In the genomic region with DNA sequence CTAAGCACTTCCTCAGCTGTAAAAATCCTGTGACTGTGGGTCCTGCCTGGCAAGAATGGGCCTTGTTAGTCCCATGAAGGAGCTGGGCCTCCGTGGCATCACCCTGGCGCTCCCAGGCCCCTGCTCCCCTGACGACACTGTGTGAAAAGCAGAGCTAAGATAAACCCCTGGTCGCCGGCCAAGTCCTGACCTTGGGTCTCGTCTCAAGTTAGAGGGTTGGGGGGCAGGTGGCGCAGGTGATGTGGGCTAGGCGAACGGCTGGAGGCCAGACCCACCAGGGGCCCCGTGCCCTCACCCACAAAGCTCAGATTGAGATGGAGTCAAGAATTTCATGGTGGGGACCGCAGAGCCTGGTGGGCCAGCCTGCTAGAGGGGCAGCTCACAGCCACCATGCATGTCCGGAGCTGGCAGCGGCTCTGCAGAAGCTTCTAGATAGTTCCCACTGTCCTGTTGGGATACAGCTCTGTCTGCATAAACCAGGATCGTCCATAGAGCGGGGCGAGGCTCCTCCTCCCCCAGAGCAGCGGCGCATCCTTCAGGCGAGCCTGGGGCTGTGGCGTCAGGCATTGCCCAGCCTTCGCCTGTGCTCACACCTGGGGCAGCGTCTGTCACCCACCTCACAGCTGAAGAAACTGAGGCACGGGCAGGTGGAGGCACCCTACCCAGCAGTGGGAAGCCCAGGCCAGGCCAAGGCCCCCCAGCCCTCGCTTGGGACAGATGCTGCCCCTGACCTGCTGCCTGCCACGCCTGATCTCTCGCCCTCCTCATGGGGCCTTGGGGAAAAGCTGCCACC, we compare ENCODE assay signal across 17 cellular contexts. TPM values are rescaled to one million over a fixed set of nuclear protein-coding genes. Genes with fewer than 3 reads are reported as not detected.
DNase-seq lines count a peak whose midpoint lies in the region; ATAC-seq and TF ChIP-seq lines count a peak whose summit lies in the region.
"Had no signal": no experiment of that assay in that cellular context is flagged by ENCODE, and none has a peak within 500 bp of the region (broad histone marks: within the 10 kb centered on the region; RNA-seq: fewer than 3 reads in every experiment).

No MANE protein-coding gene starts in this region.

- no peak overlapping the region for H3K4me3 ChIP-seq in right cardiac atrium (ENCODE audit: low read length)
- H3K4me3 ChIP-seq in naive thymus-derived CD4-positive, alpha-beta T cell (ENCODE audit: low read length) = no peak overlapping the region
- H3K4me3 ChIP-seq: A549, Peyer's patch, SK-N-MC had no signal

- H3K9me3 Mint-ChIP-seq in activated B cell treated with CpG ODN at 0.5 μM for 24 hours = no peaks in the 10 kb centered on the region
- H3K9me3 Mint-ChIP-seq in naive thymus-derived CD4-positive, alpha-beta T cell = no peaks in the 10 kb centered on the region
- no peaks in the 10 kb centered on the region for H3K9me3 Mint-ChIP-seq in activated CD4-positive, alpha-beta memory T cell treated with anti-CD3 and anti-CD28 coated beads for 36 hours
- H3K9me3 Mint-ChIP-seq: CD8-positive, alpha-beta memory T cell had no signal

- POLR2A ChIA-PET in activated B cell treated with CpG ODN at 0.5 μM for 24 hours (lab: Charles Lee) = interaction anchor here (0.6 to 10.6 kb wide), 3 partner anchors 10 to 67 kb away, joined by 3 to 130 read pairs (median 7); a partner anchor contains a TSS
- POLR2A ChIA-PET in naive thymus-derived CD4-positive, alpha-beta T cell (lab: Charles Lee) = interaction anchor here (0.6 to 1.6 kb wide), 7 partner anchors 9 to 21 kb away, joined by 3 to 9 read pairs (median 4); a partner anchor contains a TSS
- POLR2A ChIA-PET in activated CD4-positive, alpha-beta memory T cell treated with anti-CD3 and anti-CD28 coated beads for 36 hours (lab: Charles Lee) = interaction anchor here (2.5 kb wide), 1 partner anchor 10 kb away, joined by 13 read pairs; no protein-coding TSS in a partner anchor

- no peak overlapping the region for H3K4me3 Mint-ChIP-seq in activated B cell treated with CpG ODN at 0.5 μM for 24 hours
- H3K4me3 Mint-ChIP-seq in naive thymus-derived CD4-positive, alpha-beta T cell = no peak overlapping the region
- no peak overlapping the region for H3K4me3 Mint-ChIP-seq in activated CD4-positive, alpha-beta memory T cell treated with anti-CD3 and anti-CD28 coated beads for 36 hours
- H3K4me3 Mint-ChIP-seq: CD8-positive, alpha-beta memory T cell had no signal

- H3K27ac ChIP-seq in right cardiac atrium (ENCODE audit: low read length) = no peak overlapping the region
- H3K27ac ChIP-seq in naive thymus-derived CD4-positive, alpha-beta T cell (ENCODE audit: low read depth, low read length) = peak overlapping the region; percentile 2
- H3K27ac ChIP-seq: A549, Peyer's patch, SK-N-MC had no signal

- H3K27ac Mint-ChIP-seq in activated B cell treated with CpG ODN at 0.5 μM for 24 hours = peak overlapping the region; percentile 59
- peak overlapping the region in 1 of 9 donors; percentile 8 for H3K27ac Mint-ChIP-seq in naive thymus-derived CD4-positive, alpha-beta T cell
- no peak overlapping the region for H3K27ac Mint-ChIP-seq in activated CD4-positive, alpha-beta memory T cell treated with anti-CD3 and anti-CD28 coated beads for 36 hours

- intact Hi-C loops in right cardiac atrium (cut with DNase I) (no loop called here), left cardiac atrium (cut with DNase I) (no loop called here), activated B cell treated with CpG ODN at 0.5 μM for 24 hours (cut with micrococcal nuclease) (no loop called here)
- intact Hi-C loops in naive thymus-derived CD4-positive, alpha-beta T cell (cut with micrococcal nuclease) = no loop called here
- intact Hi-C loops in activated CD4-positive, alpha-beta memory T cell treated with anti-CD3 and anti-CD28 coated beads for 36 hours (cut with micrococcal nuclease) = no loop called here

- no peaks in the 10 kb centered on the region for H3K4me1 ChIP-seq in right cardiac atrium (ENCODE audit: control insufficient read depth, insufficient read depth, low read length)
- peaks cover 5 to 8% of the 10 kb centered on the region in 2 donors for H3K4me1 ChIP-seq in naive thymus-derived CD4-positive, alpha-beta T cell (ENCODE audit: control insufficient read depth in 2 of 2, insufficient read depth in 2 of 2, low read length in 2 of 2)
- H3K4me1 ChIP-seq: A549 had no signal

- H3K27me3 Mint-ChIP-seq in activated B cell treated with CpG ODN at 0.5 μM for 24 hours = no peaks in the 10 kb centered on the region
- H3K27me3 Mint-ChIP-seq in naive thymus-derived CD4-positive, alpha-beta T cell = no peaks in the 10 kb centered on the region
- no peaks in the 10 kb centered on the region for H3K27me3 Mint-ChIP-seq in activated CD4-positive, alpha-beta memory T cell treated with anti-CD3 and anti-CD28 coated beads for 36 hours
- H3K27me3 Mint-ChIP-seq: CD8-positive, alpha-beta memory T cell had no signal

- no peaks in the 10 kb centered on the region for H3K9me3 ChIP-seq in right cardiac atrium (ENCODE audit: control insufficient read depth, low read length)
- no peaks in the 10 kb centered on the region for H3K9me3 ChIP-seq in naive thymus-derived CD4-positive, alpha-beta T cell (ENCODE audit: control insufficient read depth in 2 of 3, low read length in 3 of 3)
- H3K9me3 ChIP-seq: A549, Peyer's patch had no signal

- peaks cover 61% of the 10 kb centered on the region for H3K4me1 Mint-ChIP-seq in activated B cell treated with CpG ODN at 0.5 μM for 24 hours
- peaks cover 5 to 19% (median 10%) of the 10 kb centered on the region in 7 donors for H3K4me1 Mint-ChIP-seq in naive thymus-derived CD4-positive, alpha-beta T cell
- peaks cover 10% of the 10 kb centered on the region for H3K4me1 Mint-ChIP-seq in activated CD4-positive, alpha-beta memory T cell treated with anti-CD3 and anti-CD28 coated beads for 36 hours (ENCODE audit: low read depth)

- CTCF ChIA-PET in activated B cell treated with CpG ODN at 0.5 μM for 24 hours (lab: Charles Lee) = interaction anchor here (0.7 kb wide), 1 partner anchor 13 kb away, joined by 3 read pairs; no protein-coding TSS in a partner anchor
- CTCF ChIA-PET in naive thymus-derived CD4-positive, alpha-beta T cell (lab: Charles Lee) = interaction anchor here (0.6 kb wide), 1 partner anchor 871 kb away, joined by 4 read pairs; no protein-coding TSS in a partner anchor
- CTCF ChIA-PET in activated CD4-positive, alpha-beta memory T cell treated with anti-CD3 and anti-CD28 coated beads for 36 hours (lab: Charles Lee) = interaction anchor here (0.6 to 1.0 kb wide), 3 partner anchors 14 to 425 kb away, joined by 3 to 4 read pairs (median 3); no protein-coding TSS in a partner anchor

- peaks cover 32% of the 10 kb centered on the region for H3K36me3 Mint-ChIP-seq in activated B cell treated with CpG ODN at 0.5 μM for 24 hours (ENCODE audit: low read depth)
- peaks cover 0 to 7% (median 0%) of the 10 kb centered on the region in 5 donors for H3K36me3 Mint-ChIP-seq in naive thymus-derived CD4-positive, alpha-beta T cell
- peaks cover 15% of the 10 kb centered on the region for H3K36me3 Mint-ChIP-seq in activated CD4-positive, alpha-beta memory T cell treated with anti-CD3 and anti-CD28 coated beads for 36 hours

- ATAC-seq in right cardiac atrium (no peak), left cardiac atrium (no peak), activated B cell treated with CpG ODN at 0.5 μM for 24 hours (ENCODE audit: low read depth) (no peak)
- no peak for ATAC-seq in naive thymus-derived CD4-positive, alpha-beta T cell
- ATAC-seq: HCT116 had no signal

- WGBS in right cardiac atrium = 87% methylated on average over 26 of the region's 26 CpGs

- H3K27me3 ChIP-seq in right cardiac atrium (ENCODE audit: control insufficient read depth, insufficient read depth) = no peaks in the 10 kb centered on the region
- no peaks in the 10 kb centered on the region for H3K27me3 ChIP-seq in naive thymus-derived CD4-positive, alpha-beta T cell (ENCODE audit: control insufficient read depth in 2 of 2, insufficient read depth in 2 of 2, low read length in 2 of 2)
- H3K27me3 ChIP-seq: Peyer's patch had no signal

- peak in 2 of 3 donors; percentile 55 to 62 for DNase-seq in right cardiac atrium
- no peak for DNase-seq in left cardiac atrium
- DNase-seq in activated B cell treated with CpG ODN at 0.5 μM for 24 hours = no peak
- no peak for DNase-seq in naive thymus-derived CD4-positive, alpha-beta T cell
- DNase-seq in activated CD4-positive, alpha-beta memory T cell treated with anti-CD3 and anti-CD28 coated beads for 36 hours = no peak
- no peak for DNase-seq in stimulated activated CD4-positive, alpha-beta T cell treated with anti-CD3 and anti-CD28 coated beads, Interleukin-4, amount 100 ng/mL, for 24 hours
- DNase-seq in NCI-H2107 (lab: John Stamatoyannopoulos, UW) = no peak
- DNase-seq in amniotic stem cell (lab: John Stamatoyannopoulos, UW) = no peak
- DNase-seq: C1 segment of cervical spinal cord, NCI-H1105, NCI-H2081, Peyer's patch, Right ventricle myocardium superior had no signal

- peaks cover 0 to 76% (median 8%) of the 10 kb centered on the region in 3 experiments for H3K36me3 ChIP-seq in naive thymus-derived CD4-positive, alpha-beta T cell (ENCODE audit: control insufficient read depth in 2 of 3, insufficient read depth in 3 of 3, low read length in 3 of 3)

- TF ChIP-seq CTCF in activated B cell treated with CpG ODN at 0.5 μM for 24 hours (IDR thresholded peaks at IDR 0.05) = no peak

RNA-seq across cellular contexts. Expression of a gene that starts 12.0 kb away (rescaled TPM):
- total RNA-seq in right cardiac atrium (10 to 100 TPM; 31.0 to 34.7 (median 33.5) TPM), left cardiac atrium (10 to 100 TPM; 42.1 to 43.6 TPM), activated B cell treated with CpG ODN at 0.5 μM for 24 hours (405 and 501 TPM in 2 replicates)
- 20.8 TPM for polyA plus RNA-seq in right cardiac atrium
- total RNA-seq in naive thymus-derived CD4-positive, alpha-beta T cell = 100 to 1,000 TPM; 112 to 385 (median 199) TPM
- 100 to 1,000 TPM; 168 to 178 TPM for polyA plus RNA-seq in naive thymus-derived CD4-positive, alpha-beta T cell
- total RNA-seq in activated CD4-positive, alpha-beta memory T cell treated with anti-CD3 and anti-CD28 coated beads for 36 hours = 100 to 1,000 TPM; 333 to 343 TPM

RNA-seq across cellular contexts. Expression of a gene that starts 19.9 kb away (rescaled TPM):
- 10 to 100 TPM; 67.4 to 99.6 (median 77.1) TPM for total RNA-seq in right cardiac atrium
- 79.1 TPM for polyA plus RNA-seq in right cardiac atrium
- total RNA-seq in left cardiac atrium = 10 to 100 TPM; 63.7 to 65.9 TPM
- total RNA-seq in activated B cell treated with CpG ODN at 0.5 μM for 24 hours = 77.8 and 81.9 TPM in 2 replicates
- 100 to 1,000 TPM in 1 of 5 experiments, 10 to 100 TPM in 4; 59.8 to 188 (median 67.1) TPM for total RNA-seq in naive thymus-derived CD4-positive, alpha-beta T cell
- polyA plus RNA-seq in naive thymus-derived CD4-positive, alpha-beta T cell = 100 to 1,000 TPM; 102 to 103 TPM
- total RNA-seq in activated CD4-positive, alpha-beta memory T cell treated with anti-CD3 and anti-CD28 coated beads for 36 hours = 100 to 1,000 TPM; 101 to 110 TPM

RNA-seq across cellular contexts. Expression of a gene that starts 20.2 kb away (rescaled TPM):
- 10 to 100 TPM; 27.9 to 34.0 (median 30.5) TPM for total RNA-seq in right cardiac atrium
- 28.9 TPM for polyA plus RNA-seq in right cardiac atrium
- 10 to 100 TPM; 27.2 to 32.0 TPM for total RNA-seq in left cardiac atrium
- total RNA-seq in activated B cell treated with CpG ODN at 0.5 μM for 24 hours = 29.5 and 35.0 TPM in 2 replicates
- total RNA-seq in naive thymus-derived CD4-positive, alpha-beta T cell = 10 to 100 TPM; 21.9 to 34.6 (median 32.3) TPM
- polyA plus RNA-seq in naive thymus-derived CD4-positive, alpha-beta T cell = 10 to 100 TPM; 29.7 to 42.1 TPM
- 10 to 100 TPM; 29.7 to 32.2 TPM for total RNA-seq in activated CD4-positive, alpha-beta memory T cell treated with anti-CD3 and anti-CD28 coated beads for 36 hours

RNA-seq across cellular contexts. Expression of a gene that starts 20.4 kb away (rescaled TPM):
- total RNA-seq in right cardiac atrium (10 to 100 TPM; 13.6 to 24.4 (median 18.7) TPM), left cardiac atrium (10 to 100 TPM; 14.3 to 16.3 TPM), activated B cell treated with CpG ODN at 0.5 μM for 24 hours (69.5 and 88.8 TPM in 2 replicates)
- polyA plus RNA-seq in right cardiac atrium = 22.5 TPM
- total RNA-seq in naive thymus-derived CD4-positive, alpha-beta T cell = 100 to 1,000 TPM in 2 of 5 experiments, 10 to 100 TPM in 3; 62.7 to 153 (median 66.9) TPM
- 10 to 100 TPM; 12.5 to 18.1 TPM for polyA plus RNA-seq in naive thymus-derived CD4-positive, alpha-beta T cell
- total RNA-seq in activated CD4-positive, alpha-beta memory T cell treated with anti-CD3 and anti-CD28 coated beads for 36 hours = 10 to 100 TPM; 21.7 to 26.0 TPM

Comparison
In these comparisons a context has a peak if more than half of its experiments do, and no peak if none do; other contexts are left out.
1. DNase-seq: peak in right cardiac atrium (2 of 3); none in left cardiac atrium (single experiment), activated B cell treated with CpG ODN at 0.5 μM for 24 hours (single experiment), naive thymus-derived CD4-positive, alpha-beta T cell (0 of 9), activated CD4-positive, alpha-beta memory T cell treated with anti-CD3 and anti-CD28 coated beads for 36 hours (single experiment), stimulated activated CD4-positive, alpha-beta T cell treated with anti-CD3 and anti-CD28 coated beads, Interleukin-4, amount 100 ng/mL, for 24 hours (single experiment), NCI-H2107 (single experiment) and amniotic stem cell (single experiment).